ENCODE assay signal across 9 cellular contexts in genomic region chr1:58848818-58849411, GRCh38.
DNase-seq lines count a peak whose midpoint lies in the region; ATAC-seq and TF ChIP-seq lines count a peak whose summit lies in the region.
"Had no signal": no experiment of that assay in that cellular context is flagged by ENCODE, and none has a peak within 500 bp of the region (broad histone marks: within the 10 kb centered on the region; RNA-seq: fewer than 3 reads in every experiment).

No MANE protein-coding gene starts in this region.

- H3K27ac ChIP-seq in suprapubic skin (peak overlapping the region; percentile 22), prostate gland (no peak overlapping the region)
- H3K27ac ChIP-seq: VCaP had no signal

- H3K27me3 ChIP-seq in suprapubic skin, result no peaks in the 10 kb centered on the region
- H3K27me3 ChIP-seq in prostate gland (replicated peaks; ENCODE audit: insufficient read depth), result no peaks in the 10 kb centered on the region

- WGBS in suprapubic skin, result 10% methylated on average over 8 of the region's 9 CpGs
- WGBS in prostate gland, result 31% methylated on average over 9 of the region's 9 CpGs

- no peak overlapping the region for H3K4me3 ChIP-seq in suprapubic skin
- no peak overlapping the region for H3K4me3 ChIP-seq in prostate gland

- H3K27me3 Mint-ChIP-seq in activated CD4-positive, alpha-beta T cell treated with anti-CD3 and anti-CD28 coated beads, Interleukin-2, amount 10 ng/mL, durations not matched to agents 24 days and 14 days, result no peaks in the 10 kb centered on the region

- H3K4me3 Mint-ChIP-seq in activated CD4-positive, alpha-beta T cell treated with anti-CD3 and anti-CD28 coated beads, Interleukin-2, amount 10 ng/mL, durations not matched to agents 24 days and 14 days, result no peak overlapping the region

- TF ChIP-seq CTCF in suprapubic skin (IDR thresholded peaks at IDR 0.05) (no peak), prostate gland (IDR thresholded peaks at IDR 0.05) (no peak)

- no peaks in the 10 kb centered on the region for H3K36me3 Mint-ChIP-seq in activated CD4-positive, alpha-beta T cell treated with anti-CD3 and anti-CD28 coated beads, Interleukin-2, amount 10 ng/mL, durations not matched to agents 24 days and 14 days (ENCODE audit: low read depth)

- no peaks in the 10 kb centered on the region for H3K9me3 Mint-ChIP-seq in activated CD4-positive, alpha-beta T cell treated with anti-CD3 and anti-CD28 coated beads, Interleukin-2, amount 10 ng/mL, durations not matched to agents 24 days and 14 days

- H3K36me3 ChIP-seq in suprapubic skin (no peaks in the 10 kb centered on the region), prostate gland (no peaks in the 10 kb centered on the region)

- ATAC-seq in GM21737 (IDR thresholded peaks at IDR 0.05; ENCODE audit: unreplicated experiment), result no peak

- intact Hi-C loops in activated CD4-positive, alpha-beta T cell treated with anti-CD3 and anti-CD28 coated beads, Interleukin-2, amount 10 ng/mL, durations not matched to agents 24 days and 14 days (cut with micrococcal nuclease), result no loop called here
- intact Hi-C loops in prostate gland (cut with DNase I), result no loop called here

- DNase-seq in activated CD4-positive, alpha-beta T cell treated with anti-CD3 and anti-CD28 coated beads for 48 hours, result peak; percentile 29
- DNase-seq in activated CD4-positive, alpha-beta T cell treated with anti-CD3 and anti-CD28 coated beads, Interleukin-2, amount 10 ng/mL, durations not matched to agents 24 days and 14 days, result no peak
- DNase-seq in astrocyte of the hippocampus (ENCODE audit: low read depth, low spot score) (peak; percentile 96), islet precursor cell (peak; percentile 95), suprapubic skin (ENCODE audit: low spot score in 2 of 2) (peak; percentile 73 to 83), prostate gland (ENCODE audit: low spot score) (no peak), SKM-1 treated with dmso at 0.1 percent for 144 hours (lab: John Stamatoyannopoulos, UW; ENCODE audit: unreplicated experiment) (no peak)

- no peak overlapping the region for H3K27ac Mint-ChIP-seq in activated CD4-positive, alpha-beta T cell treated with anti-CD3 and anti-CD28 coated beads, Interleukin-2, amount 10 ng/mL, durations not matched to agents 24 days and 14 days

- H3K4me1 ChIP-seq in suprapubic skin (peaks cover 10% of the 10 kb centered on the region), prostate gland (replicated peaks) (peaks cover 3% of the 10 kb centered on the region)

- H3K9me3 ChIP-seq in suprapubic skin (no peaks in the 10 kb centered on the region), prostate gland (no peaks in the 10 kb centered on the region)

- H3K4me1 Mint-ChIP-seq in activated CD4-positive, alpha-beta T cell treated with anti-CD3 and anti-CD28 coated beads, Interleukin-2, amount 10 ng/mL, durations not matched to agents 24 days and 14 days, result peaks cover 7% of the 10 kb centered on the region

- no peak for TF ChIP-seq EP300 in suprapubic skin (IDR thresholded peaks at IDR 0.05)

- TF ChIP-seq POLR2A in suprapubic skin (IDR thresholded peaks at IDR 0.05), result no peak
- no peak for TF ChIP-seq POLR2A in prostate gland (IDR thresholded peaks at IDR 0.05)

Comparison
In these comparisons a context has a peak if more than half of its experiments do, and no peak if none do; other contexts are left out.
1. DNase-seq: peak in activated CD4-positive, alpha-beta T cell treated with anti-CD3 and anti-CD28 coated beads for 48 hours (single experiment), astrocyte of the hippocampus (single experiment), islet precursor cell (single experiment) and suprapubic skin (2 of 2); none in activated CD4-positive, alpha-beta T cell treated with anti-CD3 and anti-CD28 coated beads, Interleukin-2, amount 10 ng/mL, durations not matched to agents 24 days and 14 days (single experiment), prostate gland (single experiment) and SKM-1 treated with dmso at 0.1 percent for 144 hours (single experiment).